ENCODE assay signal across 18 cellular contexts in the genomic region with DNA sequence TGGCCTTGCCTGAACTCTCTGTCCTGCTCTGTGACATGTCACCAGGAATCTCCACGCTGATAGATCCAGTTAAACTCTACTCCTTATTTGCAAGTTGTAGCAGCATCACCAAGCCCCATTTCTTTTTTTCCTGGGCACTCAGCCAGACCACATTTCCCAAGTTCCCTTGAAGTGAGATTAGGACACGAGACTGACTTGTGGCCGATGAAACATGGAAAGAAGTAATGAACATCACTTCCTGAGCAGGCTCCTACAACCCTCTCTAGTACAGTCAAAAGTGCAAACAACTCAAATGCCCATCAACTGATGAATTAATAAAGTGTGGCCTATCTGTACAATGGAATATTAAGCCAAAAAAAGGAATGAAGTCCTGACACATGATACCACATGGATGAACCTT.
DNase-seq lines count a peak whose midpoint lies in the region; FAIRE-seq and TF ChIP-seq lines count a peak whose summit lies in the region.
"Had no signal": no experiment of that assay in that cellular context is flagged by ENCODE, and none has a peak within 500 bp of the region (broad histone marks: within the 10 kb centered on the region; RNA-seq: fewer than 3 reads in every experiment).

No MANE protein-coding gene starts in this region.

- intact Hi-C loops in kidney (cut with DNase I): no loop called here

- H3K4me3 ChIP-seq in cardiac fibroblast (replicated peaks in 1 of 2; ENCODE audit: low read depth in 2 of 2, low read length in 2 of 2) (no peak overlapping the region), kidney (ENCODE audit: low read length in 2 of 2) (no peak overlapping the region)
- H3K4me3 ChIP-seq: hepatocyte, sigmoid colon had no signal

- DNase-seq in EL: peak; percentile 21
- peak; percentile 44 for DNase-seq in LHCN-M2 (ENCODE audit: low read depth)
- DNase-seq in cardiac fibroblast (ENCODE audit: low read depth in 2 of 2): peak; percentile 51 to 65
- DNase-seq in renal cortical epithelial cell (ENCODE audit: low read depth): peak; percentile 73
- no peak for DNase-seq in globus pallidus (ENCODE audit: low spot score)
- DNase-seq in OCI-M2 (lab: John Stamatoyannopoulos, UW; ENCODE audit: unreplicated experiment): no peak
- no peak for DNase-seq in kidney
- DNase-seq: activated CD4-positive, alpha-beta T cell treated with anti-CD3 and anti-CD28 coated beads for 4 hours; activated T-cell treated with anti-CD3 and anti-CD28 coated beads, Interleukin-2, amount 50 U/mL, for 72 hours; CD4-positive, alpha-beta memory T cell; effector CD8-positive, alpha-beta T cell; left ventricle myocardium superior; natural killer cell; NCI-H345; sigmoid colon; stimulated activated naive CD4-positive, alpha-beta T cell treated with Interleukin-2 at 50 U/mL for 16 hours; T-cell had no signal

- H3K9me3 ChIP-seq in kidney (ENCODE audit: control insufficient read depth in 1 of 2, low read length in 2 of 2): no peaks in the 10 kb centered on the region
- H3K9me3 ChIP-seq: sigmoid colon had no signal

- FAIRE-seq in kidney (lab: Jason Lieb, UNC): no peak

- no peak overlapping the region for H3K9ac ChIP-seq in kidney (ENCODE audit: low read length in 2 of 2)

- TF ChIP-seq CTCF in cardiac fibroblast (IDR thresholded peaks at IDR 0.05; ENCODE audit: low read depth, low read length): no peak
- no peak for TF ChIP-seq CTCF in kidney (IDR thresholded peaks at IDR 0.05; ENCODE audit: borderline replicate concordance, extremely low read depth, insufficient read depth)

- no peaks in the 10 kb centered on the region for H3K4me1 ChIP-seq in kidney (ENCODE audit: control insufficient read depth in 1 of 2, insufficient read depth in 1 of 2, low read depth in 1 of 2, low read length in 2 of 2)
- H3K4me1 ChIP-seq: sigmoid colon had no signal

- no peak overlapping the region for H3K27ac ChIP-seq in kidney (ENCODE audit: low read depth in 2 of 2, low read length in 2 of 2)
- H3K27ac ChIP-seq: hepatocyte, sigmoid colon had no signal

- H3K36me3 ChIP-seq in kidney (ENCODE audit: control insufficient read depth in 1 of 2, insufficient read depth in 2 of 2, low read length in 2 of 2): no peaks in the 10 kb centered on the region
- H3K36me3 ChIP-seq: sigmoid colon had no signal

Comparison
In these comparisons a context has a peak if more than half of its experiments do, and no peak if none do; other contexts are left out.
1. DNase-seq: peak in EL (single experiment), LHCN-M2 (single experiment), cardiac fibroblast (2 of 2) and renal cortical epithelial cell (single experiment); none in globus pallidus (single experiment), OCI-M2 (single experiment) and kidney (single experiment).